Comparison of ENCODE assay signal across 17 cellular contexts in the genomic region with DNA sequence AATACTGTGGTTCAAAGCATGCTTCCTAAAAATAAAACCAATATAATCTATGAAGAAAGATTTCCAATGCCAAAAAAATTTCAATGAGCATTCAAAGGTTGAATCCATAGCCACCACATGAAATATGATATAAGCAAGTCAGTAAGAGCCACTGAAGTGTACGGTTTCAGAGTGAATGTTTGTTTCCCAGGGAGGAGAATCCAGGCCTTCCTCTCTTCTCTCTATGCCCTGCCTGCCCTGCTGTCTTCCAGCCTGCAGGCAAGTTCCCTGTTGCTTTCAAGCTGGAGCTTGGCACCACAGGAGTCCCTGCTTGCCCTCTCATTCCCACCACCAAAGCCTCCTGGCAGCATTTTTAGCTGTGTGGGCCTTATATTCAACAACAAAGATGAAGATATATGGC.
DNase-seq lines count a peak whose midpoint lies in the region; ATAC-seq and TF ChIP-seq lines count a peak whose summit lies in the region.
"Had no signal": no experiment of that assay in that cellular context is flagged by ENCODE, and none has a peak within 500 bp of the region (broad histone marks: within the 10 kb centered on the region; RNA-seq: fewer than 3 reads in every experiment).

No MANE protein-coding gene starts in this region.

- H2BK5ac ChIP-seq in mesendoderm (ENCODE audit: low read length) = no peak overlapping the region

- no peaks in the 10 kb centered on the region for H3K9me3 ChIP-seq in ovary
- H3K9me3 ChIP-seq in left ventricle myocardium inferior (replicated peaks) = no peaks in the 10 kb centered on the region
- H3K9me3 ChIP-seq: HAP-1, transverse colon had no signal

- H4K5ac ChIP-seq in mesendoderm (ENCODE audit: low read length) = no peak overlapping the region

- no peak for TF ChIP-seq CTCF in astrocyte of the spinal cord (IDR thresholded peaks at IDR 0.05; ENCODE audit: low read depth, low read length)
- no peak for TF ChIP-seq CTCF in ovary (IDR thresholded peaks at IDR 0.05)
- TF ChIP-seq CTCF in left ventricle myocardium inferior (IDR thresholded peaks at IDR 0.05; ENCODE audit: borderline replicate concordance) = no peak

- no peak overlapping the region for H3K18ac ChIP-seq in mesendoderm (ENCODE audit: low read length)

- no peak for ATAC-seq in HG02852 (IDR thresholded peaks at IDR 0.05; ENCODE audit: unreplicated experiment)
- ATAC-seq: stimulated activated naive CD8-positive, alpha-beta T cell treated with anti-CD3 and anti-CD28 coated beads, Interleukin-15, amount 100 ng/mL, for 72 hours had no signal

- H3K4me3 ChIP-seq in astrocyte of the spinal cord (ENCODE audit: low read depth, low read length) (no peak overlapping the region), mesendoderm (ENCODE audit: low read length) (no peak overlapping the region), ovary (no peak overlapping the region), left ventricle myocardium inferior (no peak overlapping the region)
- H3K4me3 ChIP-seq: HAP-1, transverse colon had no signal

- H3K4me2 ChIP-seq in mesendoderm (ENCODE audit: low read length) = no peak overlapping the region

- DNase-seq in DMS53 treated with DMSO at 0.1 percent for 48 hours (lab: John Stamatoyannopoulos, UW; ENCODE audit: unreplicated experiment) (peak; percentile 31), NCI-H2029 treated with DMSO at 0.1 percent for 48 hours (lab: John Stamatoyannopoulos, UW) (peak; percentile 50), astrocyte of the spinal cord (ENCODE audit: low read depth, low spot score) (peak; percentile 23), mesendoderm (peak; percentile 37), ovary (no peak), left ventricle myocardium inferior (no peak)
- DNase-seq in stimulated activated naive CD4-positive, alpha-beta T cell (lab: John Stamatoyannopoulos, UW) = no peak
- DNase-seq: activated naive CD4-positive, alpha-beta T cell treated with anti-CD3 and anti-CD28 coated beads for 36 hours; activated T-cell treated with anti-CD3 and anti-CD28 coated beads, Interleukin-2, amount 50 U/mL, for 48 hours; glutamatergic neuron; NCI-H1105 treated with DMSO at 0.1 percent for 48 hours; small intestine; stimulated activated CD4-positive, alpha-beta T cell treated with anti-CD3 and anti-CD28 coated beads, Interleukin-4, amount 100 ng/mL, for 1 hour; stimulated activated naive CD8-positive, alpha-beta T cell treated with anti-CD3 and anti-CD28 coated beads, Interleukin-15, amount 100 ng/mL, for 72 hours; transverse colon had no signal

- peak overlapping the region; percentile 55 for H3K4ac ChIP-seq in mesendoderm (ENCODE audit: low read depth, low read length)

- WGBS in mesendoderm (ENCODE audit: extremely low coverage, insufficient coverage, low lambda C conversion rate) = no CpG with 5 or more reads among the region's 1 CpG
- WGBS in ovary, 3 donors = 53 to 69% (median 56%) methylated on average over 1 of the region's 1 CpG

- no peaks in the 10 kb centered on the region for H3K79me2 ChIP-seq in mesendoderm (ENCODE audit: control insufficient read depth, insufficient read depth, low read length)

- H3K27me3 ChIP-seq in mesendoderm (ENCODE audit: insufficient read depth, low read length, poor library complexity) (no peaks in the 10 kb centered on the region), ovary (no peaks in the 10 kb centered on the region), left ventricle myocardium inferior (ENCODE audit: low read depth) (no peaks in the 10 kb centered on the region)
- H3K27me3 ChIP-seq: transverse colon had no signal

- H3K36me3 ChIP-seq in mesendoderm (ENCODE audit: control insufficient read depth, insufficient read depth, low read length) = no peaks in the 10 kb centered on the region
- H3K36me3 ChIP-seq in ovary = no peaks in the 10 kb centered on the region
- no peaks in the 10 kb centered on the region for H3K36me3 ChIP-seq in left ventricle myocardium inferior
- H3K36me3 ChIP-seq: HAP-1, transverse colon had no signal

- no peak for TF ChIP-seq POLR2A in ovary (IDR thresholded peaks at IDR 0.05)

- no peak overlapping the region for H4K8ac ChIP-seq in mesendoderm (ENCODE audit: low read depth, low read length)

- H2BK120ac ChIP-seq in mesendoderm (ENCODE audit: low read depth, low read length) = no peak overlapping the region

- intact Hi-C loops in ovary (cut with DNase I) = no loop called here
- intact Hi-C loops in left ventricle myocardium inferior (cut with micrococcal nuclease) = no loop called here

- no peak overlapping the region for H3K56ac ChIP-seq in mesendoderm (ENCODE audit: low read length)

- H2BK15ac ChIP-seq in mesendoderm (replicated peaks; ENCODE audit: low read depth) = no peak overlapping the region

- H3K9ac ChIP-seq in mesendoderm (ENCODE audit: low read length) = no peak overlapping the region

- H2AK5ac ChIP-seq in mesendoderm (ENCODE audit: low read length) = no peak overlapping the region

- H3K4me1 ChIP-seq in mesendoderm (ENCODE audit: control insufficient read depth, low read depth, low read length) (no peaks in the 10 kb centered on the region), ovary (ENCODE audit: insufficient read depth) (no peaks in the 10 kb centered on the region), left ventricle myocardium inferior (no peaks in the 10 kb centered on the region)
- H3K4me1 ChIP-seq: HAP-1, transverse colon had no signal

- in situ Hi-C loops in astrocyte of the spinal cord (cut with HindIII; ENCODE audit: low sequenced_read_pairs) = no loop called here

- H3K27ac ChIP-seq in mesendoderm (ENCODE audit: low read depth, low read length) = no peak overlapping the region
- no peak overlapping the region for H3K27ac ChIP-seq in ovary
- no peak overlapping the region for H3K27ac ChIP-seq in left ventricle myocardium inferior (replicated peaks)
- H3K27ac ChIP-seq: transverse colon had no signal

- no peak overlapping the region for H3K23ac ChIP-seq in mesendoderm (ENCODE audit: low read length)

- no peaks in the 10 kb centered on the region for H3K79me1 ChIP-seq in mesendoderm (ENCODE audit: low read length)

- TF ChIP-seq EP300 in ovary (IDR thresholded peaks at IDR 0.05) = no peak

Comparison
In these comparisons a context has a peak if more than half of its experiments do, and no peak if none do; other contexts are left out.
1. DNase-seq: peak in DMS53 treated with DMSO at 0.1 percent for 48 hours (single experiment), NCI-H2029 treated with DMSO at 0.1 percent for 48 hours (single experiment), astrocyte of the spinal cord (single experiment) and mesendoderm (single experiment); none in stimulated activated naive CD4-positive, alpha-beta T cell (0 of 6), ovary (0 of 5) and left ventricle myocardium inferior (single experiment).